16 cellular contexts compared by ENCODE assay signal in the genomic region with DNA sequence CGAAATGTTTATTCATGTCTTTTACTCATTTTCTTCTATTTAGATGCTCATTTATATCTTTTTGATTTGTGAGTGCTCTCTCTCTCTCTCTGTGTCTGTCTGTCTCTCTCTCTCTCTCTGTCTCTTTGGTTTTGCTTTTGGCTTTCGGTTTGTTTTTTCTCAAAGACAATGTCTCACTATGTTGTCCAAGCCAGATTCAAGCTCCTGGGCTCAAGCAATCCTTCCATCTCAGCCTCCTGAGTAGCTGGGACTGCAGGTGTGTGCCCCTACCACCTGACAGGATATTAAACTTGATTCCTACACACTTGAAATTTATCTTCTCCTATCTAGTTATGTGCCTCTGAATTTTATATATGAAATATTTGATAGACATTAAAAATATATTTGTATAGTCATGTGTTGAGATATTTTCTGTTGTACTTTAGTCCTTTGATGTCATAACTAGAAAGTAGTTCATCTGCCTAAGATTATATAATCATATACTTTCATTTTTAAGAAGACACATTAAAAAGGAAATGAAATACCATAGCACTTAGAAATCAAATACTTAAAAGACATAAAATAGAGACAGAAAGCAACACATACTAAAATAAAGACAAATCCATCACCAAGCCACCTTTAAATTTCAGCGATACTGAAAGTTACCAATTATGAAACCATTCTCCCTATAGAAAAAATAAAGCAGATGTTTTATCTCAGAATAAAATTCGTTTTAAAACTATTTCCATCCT.
DNase-seq lines count a peak whose midpoint lies in the region; ATAC-seq and TF ChIP-seq lines count a peak whose summit lies in the region.
"Had no signal": no experiment of that assay in that cellular context is flagged by ENCODE, and none has a peak within 500 bp of the region (broad histone marks: within the 10 kb centered on the region; RNA-seq: fewer than 3 reads in every experiment).

No MANE protein-coding gene starts in this region.

- H3K4me3 Mint-ChIP-seq in activated T-cell treated with anti-CD3 and anti-CD28 coated beads, Interleukin-2, amount 50 U/mL, for 72 hours = peak overlapping the region; percentile 47 to 71
- no peak overlapping the region for H3K4me3 Mint-ChIP-seq in activated B cell treated with CpG ODN at 0.5 μM for 24 hours
- H3K4me3 Mint-ChIP-seq: neural crest cell had no signal

- H3K36me3 Mint-ChIP-seq in activated T-cell treated with anti-CD3 and anti-CD28 coated beads, Interleukin-2, amount 50 U/mL, for 72 hours (ENCODE audit: insufficient read depth in 2 of 2) = no peaks in the 10 kb centered on the region
- H3K36me3 Mint-ChIP-seq in activated B cell treated with CpG ODN at 0.5 μM for 24 hours (ENCODE audit: low read depth) = no peaks in the 10 kb centered on the region

- peaks cover 0 to 3% (median 0%) of the 10 kb centered on the region in 8 donors for H3K9me3 ChIP-seq in spleen
- H3K9me3 ChIP-seq in BE2C = no peaks in the 10 kb centered on the region
- H3K9me3 ChIP-seq: gastroesophageal sphincter, lower lobe of right lung, upper lobe of left lung had no signal

- H3K27me3 ChIP-seq in spleen (replicated peaks in 1 of 7) = peaks cover 0 to 15% (median 0%) of the 10 kb centered on the region in 7 donors
- H3K27me3 ChIP-seq in BE2C = peaks cover 5% of the 10 kb centered on the region; the same call in 1 of the 2 replicates
- H3K27me3 ChIP-seq: upper lobe of left lung had no signal

- H3K27ac ChIP-seq in spleen = peak overlapping the region; percentile 10 to 88 (median 61)
- H3K27ac ChIP-seq: gastroesophageal sphincter, lower lobe of right lung, upper lobe of left lung had no signal

- intact Hi-C loops in activated B cell treated with CpG ODN at 0.5 μM for 24 hours (cut with micrococcal nuclease) = loop anchor here (10.0 kb wide), 1 partner anchor 294 kb away; no protein-coding TSS in a partner anchor
- intact Hi-C loops in spleen (cut with DNase I; ENCODE audit: low total_unique reads) = no loop called here

- H3K27ac Mint-ChIP-seq in activated T-cell treated with anti-CD3 and anti-CD28 coated beads, Interleukin-2, amount 50 U/mL, for 72 hours = peak overlapping the region; percentile 25
- H3K27ac Mint-ChIP-seq in activated B cell treated with CpG ODN at 0.5 μM for 24 hours = peak overlapping the region; percentile 27

- TF ChIP-seq POLR2A in spleen (IDR thresholded peaks at IDR 0.05) = no peak

- peaks cover 16 to 94% (median 75%) of the 10 kb centered on the region in 6 donors for H3K4me1 ChIP-seq in spleen
- H3K4me1 ChIP-seq in BE2C = no peaks in the 10 kb centered on the region

- no peak for ATAC-seq in activated T-cell treated with anti-CD3 and anti-CD28 coated beads, Interleukin-2, amount 50 U/mL, for 72 hours (replicated peaks in 1 of 2)
- ATAC-seq in HG02870 (IDR thresholded peaks at IDR 0.05; ENCODE audit: unreplicated experiment) (peak; percentile 27), activated B cell treated with CpG ODN at 0.5 μM for 24 hours (ENCODE audit: low read depth) (no peak)
- ATAC-seq: gastroesophageal sphincter, lower lobe of right lung had no signal

- TF ChIP-seq CTCF in activated B cell treated with CpG ODN at 0.5 μM for 24 hours (IDR thresholded peaks at IDR 0.05) (no peak), spleen (IDR thresholded peaks at IDR 0.05 in 8 of 11, conservative IDR thresholded peaks at IDR 0.05 in 3 of 11) (no peak), BE2C (IDR thresholded peaks at IDR 0.05; ENCODE audit: low read depth, low read length) (no peak)

- no peaks in the 10 kb centered on the region for H3K9me3 Mint-ChIP-seq in activated T-cell treated with anti-CD3 and anti-CD28 coated beads, Interleukin-2, amount 50 U/mL, for 72 hours
- no peaks in the 10 kb centered on the region for H3K9me3 Mint-ChIP-seq in activated B cell treated with CpG ODN at 0.5 μM for 24 hours
- H3K9me3 Mint-ChIP-seq: neural crest cell had no signal

- H3K4me3 ChIP-seq in spleen (no peak overlapping the region), BE2C (ENCODE audit: low read depth, low read length) (no peak overlapping the region)
- H3K4me3 ChIP-seq: gastroesophageal sphincter, lower lobe of right lung, upper lobe of left lung had no signal

- peaks cover 56% of the 10 kb centered on the region for H3K4me1 Mint-ChIP-seq in activated T-cell treated with anti-CD3 and anti-CD28 coated beads, Interleukin-2, amount 50 U/mL, for 72 hours (ENCODE audit: low read depth)
- H3K4me1 Mint-ChIP-seq in activated B cell treated with CpG ODN at 0.5 μM for 24 hours = peaks cover 86% of the 10 kb centered on the region

- no peaks in the 10 kb centered on the region for H3K27me3 Mint-ChIP-seq in activated T-cell treated with anti-CD3 and anti-CD28 coated beads, Interleukin-2, amount 50 U/mL, for 72 hours (ENCODE audit: low read depth)
- H3K27me3 Mint-ChIP-seq in activated B cell treated with CpG ODN at 0.5 μM for 24 hours = no peaks in the 10 kb centered on the region

- POLR2A ChIA-PET in activated B cell treated with CpG ODN at 0.5 μM for 24 hours (lab: Charles Lee) = no interaction called here

- CTCF ChIA-PET in activated B cell treated with CpG ODN at 0.5 μM for 24 hours (lab: Charles Lee) = no interaction called here

- H3K36me3 ChIP-seq in spleen (no peaks in the 10 kb centered on the region), BE2C (no peaks in the 10 kb centered on the region)
- H3K36me3 ChIP-seq: gastroesophageal sphincter, lower lobe of right lung, upper lobe of left lung had no signal

- 51 to 69% (median 62%) methylated on average over 4 of the region's 4 CpGs for WGBS in spleen, 5 donors

- no peak for DNase-seq in activated T-cell treated with anti-CD3 and anti-CD28 coated beads, Interleukin-2, amount 50 U/mL, for 72 hours
- no peak for DNase-seq in activated T-cell treated with anti-CD3 and anti-CD28 coated beads, Interleukin-2, amount 50 U/mL, for 1 hour
- no peak for DNase-seq in activated B cell treated with CpG ODN at 0.5 μM for 24 hours
- DNase-seq in spleen = no peak
- no peak for DNase-seq in anterior cingulate cortex (lab: John Stamatoyannopoulos, UW)
- DNase-seq in BE2C = no peak
- DNase-seq in T-helper 9 cell = no peak
- DNase-seq: amniotic stem cell; lower lobe of right lung; NCI-H2171 treated with DMSO at 0.1 percent for 48 hours; SIG-M5; stimulated activated CD4-positive, alpha-beta T cell treated with anti-CD3 and anti-CD28 coated beads, Interleukin-2, amount 100 ng/mL, for 24 hours; upper lobe of left lung had no signal
